In genomic region chr1:165376041-165376810, GRCh38 we compare ENCODE assay signal across 8 cellular contexts. TPM values are rescaled to one million over a fixed set of nuclear protein-coding genes. Genes with fewer than 3 reads are reported as not detected.
A peak's percentile ranks its signal among the peaks of the same experiment; 100 is the strongest.
DNase-seq lines count a peak whose midpoint lies in the region; ATAC-seq and TF ChIP-seq lines count a peak whose summit lies in the region.

No MANE protein-coding gene starts in this region.

- peak; percentile 88 for ATAC-seq in left lung

- H3K4me3 ChIP-seq in WI38 (ENCODE audit: low read depth, low read length) (peak overlapping the region; percentile 32), left lung (peak overlapping the region; percentile 18 to 31)

- intact Hi-C loops in left lung (cut with DNase I), result no loop called here

- H3K4me1 ChIP-seq in left lung, result peaks cover 16 to 19% of the 10 kb centered on the region in 2 donors

- H3K9me3 ChIP-seq in left lung, result no peaks in the 10 kb centered on the region

- peaks cover 0 to 55% of the 10 kb centered on the region in 2 donors for H3K27me3 ChIP-seq in left lung

- H3K36me3 ChIP-seq in left lung, result no peaks in the 10 kb centered on the region

- peak overlapping the region; percentile 70 to 81 for H3K27ac ChIP-seq in left lung

- DNase-seq in GM04503 (ENCODE audit: low read depth) (peak; percentile 94), HK-2 (ENCODE audit: unreplicated experiment) (peak; percentile 82), ecto neural progenitor cell (ENCODE audit: low spot score) (peak; percentile 82), left lung (peak; percentile 85 to 88), cerebellar nuclear complex (lab: John Stamatoyannopoulos, UW) (no peak), SHP77 treated with DMSO at 0.1 percent for 48 hours (lab: John Stamatoyannopoulos, UW) (no peak)
- peak; percentile 26 for DNase-seq in stimulated activated CD4-positive, alpha-beta T cell treated with anti-CD3 and anti-CD28 coated beads, Interleukin-4, amount 100 ng/mL, for 24 hours

- TF ChIP-seq CTCF in WI38 (IDR thresholded peaks at IDR 0.05; ENCODE audit: low read depth, low read length) (no peak), left lung (IDR thresholded peaks at IDR 0.05) (no peak)

RNA-seq across cellular contexts. Expression of gene LMX1A, which starts 19.7 kb away (rescaled TPM):
- not detected for total RNA-seq in left lung

Comparison
In these comparisons a context has a peak if more than half of its experiments do, and no peak if none do; other contexts are left out.
1. DNase-seq: peak in GM04503 (single experiment), HK-2 (single experiment), ecto neural progenitor cell (single experiment), left lung (2 of 2) and stimulated activated CD4-positive, alpha-beta T cell treated with anti-CD3 and anti-CD28 coated beads, Interleukin-4, amount 100 ng/mL, for 24 hours (single experiment); none in cerebellar nuclear complex (0 of 2) and SHP77 treated with DMSO at 0.1 percent for 48 hours (single experiment).